21 cellular contexts compared by ENCODE assay signal in the genomic region with DNA sequence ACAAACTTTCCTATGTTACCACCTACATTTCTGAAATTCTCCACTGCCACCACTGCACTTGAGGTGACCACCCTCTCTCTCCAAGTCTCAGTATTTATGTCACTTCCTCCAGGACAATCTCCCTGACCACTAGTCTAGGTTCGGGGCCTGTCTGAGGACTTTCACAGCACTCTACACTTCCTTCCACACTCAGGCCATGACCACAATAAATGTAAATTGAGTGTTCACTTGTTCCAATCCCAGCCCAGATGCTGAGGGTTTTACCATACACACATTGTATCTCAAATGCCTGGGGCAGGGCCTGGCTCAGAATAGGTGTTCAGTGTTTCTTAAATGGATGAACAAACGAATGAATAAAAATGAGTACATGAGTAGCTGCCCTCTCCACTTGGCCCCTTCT. TPM values are rescaled to one million over a fixed set of nuclear protein-coding genes. Genes with fewer than 3 reads are reported as not detected.
DNase-seq lines count a peak whose midpoint lies in the region; ATAC-seq lines count a peak whose summit lies in the region.
"Had no signal": no experiment of that assay in that cellular context is flagged by ENCODE, and none has a peak within 500 bp of the region (broad histone marks: within the 10 kb centered on the region; RNA-seq: fewer than 3 reads in every experiment).

No MANE protein-coding gene starts in this region.

- H3K4me3 Mint-ChIP-seq in effector memory CD8-positive, alpha-beta T cell: no peak overlapping the region
- H3K4me3 Mint-ChIP-seq: CD8-positive, alpha-beta memory T cell; IgD-negative memory B cell; T-helper 2 cell treated with Interferon-gamma antibody and Interleukin-4, amounts not matched to agents 5 μg/mL and 100 μg/mL, for 36 hours had no signal

- H3K14ac ChIP-seq in trophoblast cell (ENCODE audit: low read length): no peak overlapping the region

- H3K18ac ChIP-seq in trophoblast cell (ENCODE audit: low read length): no peak overlapping the region

- H3K79me1 ChIP-seq in trophoblast cell (ENCODE audit: low read length): no peaks in the 10 kb centered on the region

- no peaks in the 10 kb centered on the region for H3K36me3 ChIP-seq in trophoblast cell (ENCODE audit: control insufficient read depth in 1 of 2, insufficient read depth in 2 of 2, low read length in 2 of 2)

- H3K27me3 Mint-ChIP-seq in effector memory CD8-positive, alpha-beta T cell: peaks cover 28 to 44% of the 10 kb centered on the region in 2 donors

- H4K12ac ChIP-seq in trophoblast cell (ENCODE audit: low read depth, low read length): no peak overlapping the region

- H4K8ac ChIP-seq in trophoblast cell (ENCODE audit: low read depth, low read length): no peak overlapping the region

- H3K4me1 ChIP-seq in trophoblast cell (ENCODE audit: control insufficient read depth in 1 of 2, insufficient read depth in 2 of 2, low read length in 2 of 2): no peaks in the 10 kb centered on the region

- no peak overlapping the region for H2BK120ac ChIP-seq in trophoblast cell (ENCODE audit: insufficient read depth, low read length, poor library complexity)

- H3K4ac ChIP-seq in trophoblast cell (ENCODE audit: low read depth, low read length): no peak overlapping the region

- H3K4me2 ChIP-seq in trophoblast cell (ENCODE audit: low read length): no peak overlapping the region

- no peak overlapping the region for H2BK5ac ChIP-seq in trophoblast cell (ENCODE audit: low read depth, low read length, poor library complexity)

- H3K36me3 Mint-ChIP-seq in effector memory CD8-positive, alpha-beta T cell (ENCODE audit: insufficient read depth): no peaks in the 10 kb centered on the region
- H3K36me3 Mint-ChIP-seq: CD8-positive, alpha-beta memory T cell; IgD-negative memory B cell had no signal

- H3K27me3 ChIP-seq in trophoblast cell (ENCODE audit: insufficient read depth, low read length): no peaks in the 10 kb centered on the region

- peak; percentile 41 for DNase-seq in MV-4-11 (lab: John Stamatoyannopoulos, UW)
- DNase-seq in substantia nigra (lab: John Stamatoyannopoulos, UW): no peak
- DNase-seq in trophoblast cell: no peak
- no peak for DNase-seq in effector memory CD8-positive, alpha-beta T cell
- no peak for DNase-seq in activated T-cell treated with anti-CD3 and anti-CD28 coated beads for 4 hours
- DNase-seq: ACHN; C1 segment of cervical spinal cord; CD8-positive, alpha-beta memory T cell; GM23248; HCEC 1CT; Kasumi-1; MM.1S; NCI-H1092 treated with DMSO at 0.1 percent for 48 hours; NCI-H146; NCI-H2081 treated with DMSO at 0.1 percent for 48 hours; NCI-H446 treated with DMSO at 0.1 percent for 48 hours; Right ventricle myocardium superior had no signal

- no peak overlapping the region for H2AFZ ChIP-seq in trophoblast cell (ENCODE audit: insufficient read depth, low read length, poor library complexity)
- H2AFZ ChIP-seq: GM23248 had no signal

- WGBS in trophoblast cell (ENCODE audit: extremely low coverage, insufficient coverage, insufficient read length): no CpG with 5 or more reads among the region's 2 CpGs

- H3K79me2 ChIP-seq in trophoblast cell (ENCODE audit: control insufficient read depth, insufficient read depth, low read length, poor library complexity): no peaks in the 10 kb centered on the region

- no peak overlapping the region for H3K27ac Mint-ChIP-seq in effector memory CD8-positive, alpha-beta T cell
- H3K27ac Mint-ChIP-seq: IgD-negative memory B cell; T-helper 2 cell treated with Interferon-gamma antibody and Interleukin-4, amounts not matched to agents 5 μg/mL and 100 μg/mL, for 36 hours had no signal

- H3K27ac ChIP-seq in substantia nigra (ENCODE audit: low read depth, low read length, poor library complexity, severe bottlenecking): no peak overlapping the region
- no peak overlapping the region for H3K27ac ChIP-seq in trophoblast cell (ENCODE audit: low read depth, low read length)
- H3K27ac ChIP-seq: GM23248 had no signal

- H3K4me3 ChIP-seq in trophoblast cell (ENCODE audit: low read depth, low read length): no peak overlapping the region
- H3K4me3 ChIP-seq: GM23248 had no signal

- no peaks in the 10 kb centered on the region for H3K9me3 ChIP-seq in trophoblast cell (ENCODE audit: insufficient read depth, low read depth, low read length)

- H3K9ac ChIP-seq in trophoblast cell (ENCODE audit: low read length): no peak overlapping the region
- H3K9ac ChIP-seq: GM23248 had no signal

- H3K9me3 Mint-ChIP-seq in effector memory CD8-positive, alpha-beta T cell: no peaks in the 10 kb centered on the region
- H3K9me3 Mint-ChIP-seq: CD8-positive, alpha-beta memory T cell; IgD-negative memory B cell; T-helper 2 cell treated with Interferon-gamma antibody and Interleukin-4, amounts not matched to agents 5 μg/mL and 100 μg/mL, for 36 hours had no signal

- peak; percentile 33 for ATAC-seq in GM19351 (IDR thresholded peaks at IDR 0.05; ENCODE audit: unreplicated experiment)
- ATAC-seq in HG02852 (IDR thresholded peaks at IDR 0.05; ENCODE audit: unreplicated experiment): peak; percentile 24
- ATAC-seq in effector memory CD8-positive, alpha-beta T cell (replicated peaks): no peak

- H2AK5ac ChIP-seq in trophoblast cell (ENCODE audit: low read length): no peak overlapping the region

- H4K91ac ChIP-seq in trophoblast cell (ENCODE audit: low read depth, low read length): no peak overlapping the region

- no peak overlapping the region for H2BK12ac ChIP-seq in trophoblast cell (ENCODE audit: low read length)

- peaks cover 0 to 1% of the 10 kb centered on the region in 2 donors for H3K4me1 Mint-ChIP-seq in effector memory CD8-positive, alpha-beta T cell (ENCODE audit: low read depth in 2 of 2)

- H3K23ac ChIP-seq in trophoblast cell (ENCODE audit: low read length): no peak overlapping the region

RNA-seq across cellular contexts. Expression of a gene that starts 26.9 kb away (rescaled TPM):
- 137 and 142 TPM in 2 replicates for polyA plus RNA-seq in trophoblast cell (2013)

RNA-seq across cellular contexts. Expression of a gene that starts 49.4 kb away (rescaled TPM):
- 10.6 and 11.6 TPM in 2 replicates for polyA plus RNA-seq in trophoblast cell (2013)

RNA-seq across cellular contexts. Expression of a gene that starts 49.9 kb away (rescaled TPM):
- polyA plus RNA-seq in trophoblast cell (2013): 33.1 and 37.3 TPM in 2 replicates
- polyA plus RNA-seq: IgD-negative memory B cell had no signal
